Comparison of ENCODE assay signal across 8 cellular contexts in genomic region chr11:9003573-9004309, GRCh38. TPM values are rescaled to one million over a fixed set of nuclear protein-coding genes. Genes with fewer than 3 reads are reported as not detected.
DNase-seq lines count a peak whose midpoint lies in the region; ATAC-seq and TF ChIP-seq lines count a peak whose summit lies in the region.

Gene NRIP3 (minus strand): TSS chr11:9004001. CDS start chr11:9003935, 66 bp downstream.

- TF ChIP-seq CTCF in GM06990 (IDR thresholded peaks at IDR 0.05; ENCODE audit: insufficient read depth, low read length, poor library complexity, severe bottlenecking) (no peak), adrenal gland (IDR thresholded peaks at IDR 0.05) (peak in 1 of 6 experiments; percentile 3), tibial artery (IDR thresholded peaks at IDR 0.05) (no peak)

- H3K4me1 ChIP-seq in adrenal gland (replicated peaks in 1 of 2) (peaks cover 15 to 35% of the 10 kb centered on the region in 2 donors), tibial artery (peaks cover 0 to 20% (median 18%) of the 10 kb centered on the region in 4 donors)

- WGBS in adrenal gland, 4 donors, result 0 to 6% (median 2%) methylated on average over 5 to 93 of the region's 93 CpGs

- H3K27ac ChIP-seq in adrenal gland, result no peak within 1 kb of the TSS
- peak within 1 kb of the TSS; percentile 2 to 49 for H3K27ac ChIP-seq in tibial artery

- DNase-seq in GM06990 (ENCODE audit: extremely low read depth, insufficient read length), result peak; percentile 41
- DNase-seq in HuH-7 (ENCODE audit: low spot score), result peak; percentile 67
- peak; percentile 68 to 86 (median 79) for DNase-seq in T-helper 1 cell
- peak; percentile 68 to 90 (median 79) for DNase-seq in adrenal gland
- peak; percentile 82 for DNase-seq in left cardiac atrium
- DNase-seq in posterior cingulate gyrus, result peak; percentile 27 to 95 (median 76)
- DNase-seq in tibial artery, result peak; percentile 55 to 86

- TF ChIP-seq POLR2A in adrenal gland (IDR thresholded peaks at IDR 0.05), result peak; percentile 74 to 93

- H3K27me3 ChIP-seq in GM06990 (replicated peaks; ENCODE audit: control insufficient read depth, insufficient read depth, low read length), result peaks cover 4% of the 10 kb centered on the region
- H3K27me3 ChIP-seq in adrenal gland, result no peaks in the 10 kb centered on the region
- no peaks in the 10 kb centered on the region for H3K27me3 ChIP-seq in tibial artery

- no peaks in the 10 kb centered on the region for H3K36me3 ChIP-seq in GM06990 (ENCODE audit: control insufficient read depth, insufficient read depth, low read length)
- no peaks in the 10 kb centered on the region for H3K36me3 ChIP-seq in adrenal gland (replicated peaks in 1 of 2)
- no peaks in the 10 kb centered on the region for H3K36me3 ChIP-seq in tibial artery

- intact Hi-C loops in adrenal gland (cut with DNase I) (no loop called here), left cardiac atrium (cut with DNase I) (no loop called here), posterior cingulate gyrus (cut with DNase I) (no loop called here), tibial artery (cut with DNase I; ENCODE audit: low total_unique reads) (loop anchor here (2.0 kb wide), 1 partner anchor 39 kb away; the partner anchor contains the start of gene TMEM9B)

- H3K4me3 ChIP-seq in GM06990 (replicated peaks; ENCODE audit: low read depth, low read length) (peak within 1 kb of the TSS; percentile 32), adrenal gland (peak within 1 kb of the TSS in 2 of 4 donors; percentile 25 to 47), tibial artery (peak within 1 kb of the TSS; percentile 52 to 62)

- ATAC-seq in left cardiac atrium (peak; percentile 93 to 94), GM19035 (IDR thresholded peaks at IDR 0.05; ENCODE audit: unreplicated experiment) (no peak)

- H3K9me3 ChIP-seq in adrenal gland (replicated peaks in 1 of 3), result no peaks in the 10 kb centered on the region
- no peaks in the 10 kb centered on the region for H3K9me3 ChIP-seq in tibial artery

RNA-seq across cellular contexts. Expression of gene NRIP3, which starts in this region (rescaled TPM):
- 10 to 100 TPM in 5 of 8 donors, 1 to 10 TPM in 3; 5.2 to 42.5 (median 11.0) TPM for total RNA-seq in adrenal gland
- polyA plus RNA-seq in adrenal gland, result 10 to 100 TPM in 1 of 3 donors, 1 to 10 TPM in 2; 1.4 to 16.1 (median 3.6) TPM
- 1 to 10 TPM; 1.8 to 1.9 TPM for total RNA-seq in left cardiac atrium

Comparison
In these comparisons a context has a peak if more than half of its experiments do, and no peak if none do; other contexts are left out.
1. H3K27ac ChIP-seq: peak in tibial artery (2 of 2); none in adrenal gland (0 of 5).
2. Peak in every context shown above with its lines, with median percentiles within 50 percentile points of each other: DNase-seq.